1 cellular context compared by ENCODE assay signal in genomic region chr2:64876137-64876647, GRCh38.
TF ChIP-seq lines count a peak whose summit lies in the region.

No MANE protein-coding gene starts in this region.

TF ChIP-seq in K562, 482 proteins besides CTCF, POLR2A, EP300 and RAD21 (continued from another document):
- TF ChIP-seq GTF3C2 (IDR thresholded peaks at IDR 0.05; ENCODE audit: borderline replicate concordance, extremely low read depth, insufficient read length) (no peak), ETS1 (conservative IDR thresholded peaks at IDR 0.05; ENCODE audit: control insufficient read depth, low read depth, low read length) (no peak), PKNOX1 (IDR thresholded peaks at IDR 0.05) (peak; percentile 35; the same call in 1 of the 2 replicates), CHAMP1 (IDR thresholded peaks at IDR 0.05) (no peak), OTX1 (CRISPR knock-in tag; IDR thresholded peaks at IDR 0.05) (no peak), TAF15 (IDR thresholded peaks at IDR 0.05; ENCODE audit: low read depth, low read length) (no peak), SLC30A9 (CRISPR knock-in tag; IDR thresholded peaks at IDR 0.05) (no peak), CBFA2T2 (conservative IDR thresholded peaks at IDR 0.05) (no peak), ZNF512 (tag; IDR thresholded peaks at IDR 0.05) (no peak), EHMT2 (IDR thresholded peaks at IDR 0.05) (peak; percentile 70; the same call in 1 of the 2 replicates), KLF16 (IDR thresholded peaks at IDR 0.05) (no peak), HDAC2 (IDR thresholded peaks at IDR 0.05) (0 out of 2 replicates have a peak, but pooled peaks have one; percentile 16), ZC3H8 (IDR thresholded peaks at IDR 0.05) (no peak), HES1 (IDR thresholded peaks at IDR 0.05; ENCODE audit: low read depth) (no peak), RFX7 (CRISPR knock-in tag; IDR thresholded peaks at IDR 0.05) (no peak), SNRNP70 (optimal IDR thresholded peaks at IDR 0.05; ENCODE audit: low read depth, low read length) (no peak), CSDE1 (IDR thresholded peaks at IDR 0.05) (no peak), CREM (IDR thresholded peaks at IDR 0.05; ENCODE audit: low read depth) (peak; percentile 22; the same call in 1 of the 2 replicates), KAT7 (CRISPR knock-in tag; IDR thresholded peaks at IDR 0.05; ENCODE audit: borderline replicate concordance) (no peak), E2F3 (CRISPR knock-in tag; IDR thresholded peaks at IDR 0.05) (no peak), TRIM24 (IDR thresholded peaks at IDR 0.05) (peak in 1 of 2 experiments; percentile 34; a peak in 1 of 4 replicates), SMAD3 (CRISPR knock-in tag; conservative IDR thresholded peaks at IDR 0.05) (no peak), NEUROD1 (IDR thresholded peaks at IDR 0.05; ENCODE audit: borderline replicate concordance, low read depth, low read length, partially characterized antibody) (peak; percentile 8), ZNF445 (CRISPR knock-in tag; IDR thresholded peaks at IDR 0.05; ENCODE audit: low read depth) (no peak), FOXP1 (CRISPR knock-in tag; IDR thresholded peaks at IDR 0.05) (no peak), NFE2 (IDR thresholded peaks at IDR 0.05; ENCODE audit: low read depth) (no peak), RBM15 (IDR thresholded peaks at IDR 0.05; ENCODE audit: insufficient read depth, low read length) (no peak), E2F1 (CRISPR knock-in tag; IDR thresholded peaks at IDR 0.05) (no peak), DLX4 (CRISPR knock-in tag; IDR thresholded peaks at IDR 0.05) (no peak), ZBTB7A (IDR thresholded peaks at IDR 0.05; ENCODE audit: borderline replicate concordance, control insufficient read depth, low read depth, low read length) (no peak), ARID1B (IDR thresholded peaks at IDR 0.05) (0 out of 2 replicates have a peak, but pooled peaks have one; percentile 24), ZNF764 (CRISPR knock-in tag; IDR thresholded peaks at IDR 0.05; ENCODE audit: low read depth) (no peak), RFX1 (IDR thresholded peaks at IDR 0.05) (peak; percentile 68), BMI1 (IDR thresholded peaks at IDR 0.05; ENCODE audit: low read length) (no peak), FOS (IDR thresholded peaks at IDR 0.05; ENCODE audit: extremely low read depth, insufficient read length) (no peak)
